Comparison of ENCODE assay signal across 15 cellular contexts in the genomic region with DNA sequence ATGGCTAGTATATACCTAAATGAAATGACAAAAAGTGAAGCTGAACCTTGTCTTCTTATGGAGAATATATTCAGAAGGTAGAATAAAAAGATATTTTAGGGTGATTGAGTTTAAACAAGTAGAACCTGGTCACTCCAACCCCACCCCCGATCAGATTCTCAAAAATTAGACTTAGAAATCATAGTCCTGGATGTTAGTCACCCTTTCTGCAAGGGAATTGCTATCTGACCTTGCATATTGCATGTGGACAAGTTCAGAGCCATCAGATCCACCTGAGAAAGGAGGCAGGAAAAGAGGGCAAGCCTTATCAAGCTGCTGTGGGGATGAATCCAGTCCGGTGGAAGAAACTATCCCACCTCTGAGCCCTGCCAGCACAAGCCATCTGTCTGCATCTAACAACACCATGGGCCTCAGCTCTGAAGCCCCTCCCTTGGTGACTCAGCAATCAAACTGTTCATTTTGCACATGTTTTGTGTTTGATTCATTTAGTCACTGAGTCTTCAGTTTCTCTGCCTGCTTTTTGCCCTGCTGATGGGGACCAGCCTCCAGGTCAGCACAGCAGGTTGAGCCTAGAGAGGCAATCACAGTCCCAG.
DNase-seq lines count a peak whose midpoint lies in the region; ATAC-seq and TF ChIP-seq lines count a peak whose summit lies in the region.
"Had no signal": no experiment of that assay in that cellular context is flagged by ENCODE, and none has a peak within 500 bp of the region (broad histone marks: within the 10 kb centered on the region; RNA-seq: fewer than 3 reads in every experiment).

No MANE protein-coding gene starts in this region.

- POLR2A ChIA-PET in activated CD4-positive, alpha-beta T cell treated with anti-CD3 and anti-CD28 coated beads for 36 hours (lab: Charles Lee): no interaction called here

- H3K4me1 ChIP-seq in RWPE2 (ENCODE audit: insufficient read depth, poor library complexity, severe bottlenecking): peaks cover 19% of the 10 kb centered on the region
- H3K4me1 ChIP-seq: HAP-1, right atrium auricular region had no signal

- H3K27me3 Mint-ChIP-seq in activated CD4-positive, alpha-beta T cell treated with anti-CD3 and anti-CD28 coated beads for 36 hours: no peaks in the 10 kb centered on the region

- no peaks in the 10 kb centered on the region for H3K36me3 ChIP-seq in RWPE2 (ENCODE audit: low read depth)
- H3K36me3 ChIP-seq: HAP-1, right atrium auricular region had no signal

- DNase-seq in activated CD4-positive, alpha-beta T cell treated with anti-CD3 and anti-CD28 coated beads for 36 hours: peak; percentile 16
- DNase-seq in activated CD4-positive, alpha-beta T cell treated with anti-CD3 and anti-CD28 coated beads, Interleukin-2, amount 50 U/mL, for 48 hours: no peak
- DNase-seq in RWPE2 (ENCODE audit: low spot score): no peak
- peak; percentile 51 for DNase-seq in fibroblast of the aortic adventitia (ENCODE audit: low read depth)
- DNase-seq in superior temporal gyrus (ENCODE audit: extremely low spot score): peak; percentile 46
- DNase-seq in stimulated activated CD8-positive, alpha-beta memory T cell treated with anti-CD3 and anti-CD28 coated beads, Interleukin-4, amount 100 ng/mL, for 48 hours: no peak
- no peak for DNase-seq in putamen (ENCODE audit: low spot score)
- DNase-seq: 8988T; activated CD4-positive, CD25-positive, alpha-beta regulatory T cell; activated naive CD4-positive, alpha-beta T cell treated with anti-CD3 and anti-CD28 coated beads, Interleukin-2, amount 50 U/mL, for 16 hours; NCI-H1105 had no signal

- no peak overlapping the region for H3K27ac Mint-ChIP-seq in activated CD4-positive, alpha-beta T cell treated with anti-CD3 and anti-CD28 coated beads for 36 hours

- no peak overlapping the region for H3K4me3 Mint-ChIP-seq in activated CD4-positive, alpha-beta T cell treated with anti-CD3 and anti-CD28 coated beads for 36 hours

- H3K4me3 ChIP-seq in RWPE2 (ENCODE audit: severe bottlenecking) (no peak overlapping the region), fibroblast of the aortic adventitia (ENCODE audit: low read depth, low read length) (no peak overlapping the region)
- H3K4me3 ChIP-seq: HAP-1, right atrium auricular region had no signal

- H3K36me3 Mint-ChIP-seq in activated CD4-positive, alpha-beta T cell treated with anti-CD3 and anti-CD28 coated beads for 36 hours (ENCODE audit: low read depth): no peaks in the 10 kb centered on the region

- no peaks in the 10 kb centered on the region for H3K27me3 ChIP-seq in RWPE2 (ENCODE audit: insufficient read depth, poor library complexity, severe bottlenecking)
- H3K27me3 ChIP-seq: right atrium auricular region had no signal

- H3K9me3 Mint-ChIP-seq in activated CD4-positive, alpha-beta T cell treated with anti-CD3 and anti-CD28 coated beads for 36 hours (ENCODE audit: low read depth): no peaks in the 10 kb centered on the region

- TF ChIP-seq CTCF in RWPE2 (IDR thresholded peaks at IDR 0.05; ENCODE audit: poor library complexity, severe bottlenecking) (no peak), fibroblast of the aortic adventitia (IDR thresholded peaks at IDR 0.05; ENCODE audit: insufficient read depth, low read length) (no peak)

- ATAC-seq in activated CD4-positive, alpha-beta T cell treated with anti-CD3 and anti-CD28 coated beads for 36 hours: peak; percentile 23
- peak; percentile 97 for ATAC-seq in RWPE2 (ENCODE audit: low read depth)
- ATAC-seq in HG02840 (IDR thresholded peaks at IDR 0.05; ENCODE audit: low FRiP score, unreplicated experiment): no peak
- ATAC-seq: Panc1 had no signal

- peaks cover 2% of the 10 kb centered on the region for H3K9me3 ChIP-seq in RWPE2 (ENCODE audit: severe bottlenecking)
- H3K9me3 ChIP-seq: HAP-1, right atrium auricular region had no signal

- intact Hi-C loops in activated CD4-positive, alpha-beta T cell treated with anti-CD3 and anti-CD28 coated beads for 36 hours (cut with DNase I, micrococcal nuclease): no loop called here

- H3K4me1 Mint-ChIP-seq in activated CD4-positive, alpha-beta T cell treated with anti-CD3 and anti-CD28 coated beads for 36 hours: no peaks in the 10 kb centered on the region

- peak overlapping the region; percentile 43 for H3K27ac ChIP-seq in RWPE2 (ENCODE audit: poor library complexity, severe bottlenecking)
- H3K27ac ChIP-seq: right atrium auricular region had no signal

- CTCF ChIA-PET in activated CD4-positive, alpha-beta T cell treated with anti-CD3 and anti-CD28 coated beads for 36 hours (lab: Charles Lee): no interaction called here

Comparison
In these comparisons a context has a peak if more than half of its experiments do, and no peak if none do; other contexts are left out.
1. DNase-seq: peak in activated CD4-positive, alpha-beta T cell treated with anti-CD3 and anti-CD28 coated beads for 36 hours (single experiment), fibroblast of the aortic adventitia (single experiment) and superior temporal gyrus (single experiment); none in activated CD4-positive, alpha-beta T cell treated with anti-CD3 and anti-CD28 coated beads, Interleukin-2, amount 50 U/mL, for 48 hours (0 of 2), RWPE2 (single experiment), stimulated activated CD8-positive, alpha-beta memory T cell treated with anti-CD3 and anti-CD28 coated beads, Interleukin-4, amount 100 ng/mL, for 48 hours (single experiment) and putamen (single experiment).